8 cellular contexts compared by ENCODE assay signal in the genomic region with DNA sequence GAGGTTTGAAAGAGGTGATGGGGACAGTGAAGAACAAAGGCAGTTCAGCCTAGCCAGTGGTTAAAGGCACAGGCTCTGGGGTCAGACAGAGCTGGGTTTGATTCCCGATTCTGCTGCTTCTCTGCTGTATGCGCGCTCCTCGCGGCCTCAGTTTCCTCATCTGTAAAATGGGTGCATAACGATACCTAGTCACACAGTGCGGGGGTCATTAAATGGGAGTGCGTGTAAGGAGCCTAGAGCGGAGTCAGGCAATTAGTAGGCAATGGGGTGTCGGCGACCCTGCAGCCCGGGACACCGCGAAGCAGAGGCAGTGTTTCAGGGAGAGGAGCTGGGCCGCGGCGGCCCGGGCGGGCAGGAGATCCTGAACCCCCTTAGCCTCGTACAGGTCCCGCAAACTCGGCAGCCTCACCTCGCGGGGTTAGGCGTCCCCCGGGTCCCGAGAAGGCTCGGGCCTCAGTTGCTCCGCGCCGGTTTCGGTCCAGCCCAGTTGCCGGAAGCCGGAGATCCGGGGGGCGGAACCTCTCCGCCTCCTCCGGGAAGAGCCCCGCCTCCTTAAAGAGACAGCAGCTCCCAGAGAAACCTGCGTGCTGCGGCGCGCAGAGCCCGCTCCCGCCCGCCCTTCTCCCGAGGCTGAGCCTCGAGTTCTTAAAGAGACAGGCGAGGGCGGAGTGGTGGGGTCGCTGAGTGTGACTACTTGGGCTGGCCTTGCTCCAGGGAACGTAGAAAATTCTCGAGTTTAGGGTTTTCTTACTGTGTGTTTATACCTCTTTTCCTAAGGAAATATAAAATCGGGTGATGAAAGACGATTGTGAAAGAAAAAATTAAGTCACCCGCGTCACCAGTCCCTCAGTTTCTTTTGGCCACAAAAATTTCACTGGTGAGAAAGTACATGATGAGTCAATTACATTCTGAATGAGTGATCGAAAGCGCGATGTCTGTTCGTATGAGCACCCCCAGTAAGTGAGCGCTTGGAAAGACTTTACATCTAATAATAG.
DNase-seq lines count a peak whose midpoint lies in the region; ATAC-seq and TF ChIP-seq lines count a peak whose summit lies in the region.

A gene (minus strand): TSS at position 494 of the 995 bp plus-strand sequence. CDS start 860 bp downstream, outside the sequence.

- peak within 1 kb of the TSS; percentile 99 for H3K4me3 ChIP-seq in choroid plexus epithelial cell (ENCODE audit: low read depth, low read length)

- peak; percentile 91 for ATAC-seq in GM19043 (IDR thresholded peaks at IDR 0.05; ENCODE audit: low read depth, unreplicated experiment)
- peak; percentile 87 for ATAC-seq in HG03354 (IDR thresholded peaks at IDR 0.05; ENCODE audit: poor library complexity, severe bottlenecking, unreplicated experiment)

- DNase-seq in Ammon's horn (ENCODE audit: low spot score) (peak; percentile 95), NCI-H446 treated with DMSO at 0.1 percent for 48 hours (lab: John Stamatoyannopoulos, UW) (peak; percentile 80), choroid plexus epithelial cell (ENCODE audit: low read depth) (peak; percentile 92), kidney glomerular epithelial cell (lab: John Stamatoyannopoulos, UW) (peak; percentile 82)
- DNase-seq in activated CD4-positive, alpha-beta T cell treated with anti-CD3 and anti-CD28 coated beads for 4 hours = peak; percentile 81 to 85
- peak; percentile 75 to 83 for DNase-seq in stimulated activated CD4-positive, alpha-beta T cell treated with anti-CD3 and anti-CD28 coated beads, Interleukin-15, amount 100 ng/mL, for 48 hours (ENCODE audit: low read depth in 2 of 2)

- no peak for TF ChIP-seq CTCF in choroid plexus epithelial cell (conservative IDR thresholded peaks at IDR 0.05; ENCODE audit: low read depth, low read length)

Comparison
In these comparisons a context has a peak if more than half of its experiments do, and no peak if none do; other contexts are left out.
1. Peak in every context shown above with its lines: DNase-seq, ATAC-seq and H3K4me3 ChIP-seq.